ENCODE assay signal across 8 cellular contexts in the genomic region with DNA sequence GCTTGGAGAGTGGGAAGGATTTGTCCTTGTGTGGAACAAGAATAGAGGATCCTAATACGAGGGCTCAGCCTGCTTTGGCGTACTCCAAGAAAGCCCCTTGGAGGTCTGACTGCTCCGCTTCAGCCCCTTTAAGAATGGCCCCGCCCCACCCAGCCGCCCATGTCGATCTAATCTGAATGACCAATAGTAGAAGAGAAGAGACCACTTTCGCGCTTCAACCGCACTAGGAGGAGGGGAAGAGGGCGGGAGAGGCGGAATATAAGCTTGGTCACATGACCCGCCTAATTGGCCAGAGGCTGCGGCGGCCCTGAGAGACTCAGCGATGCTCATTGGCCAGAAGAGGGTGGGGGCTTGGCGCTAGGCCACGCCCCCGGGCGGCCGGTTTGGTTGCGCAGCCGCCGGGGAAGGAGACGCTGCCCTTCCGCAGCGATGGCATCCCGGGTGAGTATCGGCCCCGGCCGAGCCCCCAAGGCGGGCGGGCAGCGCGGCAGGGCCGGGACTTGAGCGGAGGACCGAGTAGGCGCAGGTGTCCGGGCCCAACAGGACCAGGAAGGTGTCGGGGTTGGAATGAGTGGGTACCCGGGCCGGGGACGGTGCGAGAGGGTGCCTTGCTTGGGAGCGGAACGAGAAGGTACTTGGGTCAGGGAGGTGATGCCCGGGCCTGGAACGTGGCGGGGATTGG. TPM values are rescaled to one million over a fixed set of nuclear protein-coding genes. Genes with fewer than 3 reads are reported as not detected.
DNase-seq lines count a peak whose midpoint lies in the region; ATAC-seq and TF ChIP-seq lines count a peak whose summit lies in the region.

TSS of gene MIGA2 (plus strand) at position 386 of the 682 bp plus-strand sequence. CDS start 3,969 bp downstream, outside the sequence.

- H3K9me3 ChIP-seq in PC-3 (ENCODE audit: low read length): no peaks in the 10 kb centered on the region
- H3K9me3 ChIP-seq in mucosa of rectum (ENCODE audit: control insufficient read depth in 2 of 2, low read length in 2 of 2): no peaks in the 10 kb centered on the region

- H3K27ac ChIP-seq in PC-3 (ENCODE audit: low read length) (no peak within 1 kb of the TSS), mucosa of rectum (ENCODE audit: low read depth in 2 of 2, low read length in 2 of 2) (peak within 1 kb of the TSS; percentile 75 to 87)

- no peaks in the 10 kb centered on the region for H3K9me2 ChIP-seq in PC-3 (replicated peaks; ENCODE audit: low read length)

- BruUV-seq in PC-3 (replicated peaks; lab: Mats Ljungman, UMichigan): no TSS peak

- H2AFZ ChIP-seq in PC-3 (ENCODE audit: low read length): peak within 1 kb of the TSS; percentile 99

- H4K20me1 ChIP-seq in PC-3 (ENCODE audit: low read length): no peaks in the 10 kb centered on the region

- H3K9ac ChIP-seq in PC-3 (ENCODE audit: low read length): peak within 1 kb of the TSS; percentile 60
- H3K9ac ChIP-seq in mucosa of rectum (ENCODE audit: low read depth in 1 of 2, low read length in 2 of 2): peak within 1 kb of the TSS; percentile 91 to 98

- no peaks in the 10 kb centered on the region for H3K27me3 ChIP-seq in PC-3 (ENCODE audit: low read length)
- H3K27me3 ChIP-seq in mucosa of rectum (ENCODE audit: control insufficient read depth in 2 of 2, insufficient read depth in 2 of 2, low read length in 2 of 2): no peaks in the 10 kb centered on the region

- CTCF ChIA-PET in PC-3 (lab: Charles Lee): no interaction called here

- H3K4me1 ChIP-seq in PC-3 (ENCODE audit: insufficient read depth, low read length): peaks cover 8% of the 10 kb centered on the region; the same call in 1 of the 2 replicates
- H3K4me1 ChIP-seq in mucosa of rectum (ENCODE audit: control insufficient read depth in 2 of 2, insufficient read depth in 2 of 2, low read length in 2 of 2): peaks cover 16 to 25% of the 10 kb centered on the region in 2 donors

- POLR2A ChIA-PET in PC-3 (lab: Charles Lee; ENCODE audit: unreplicated experiment): interaction anchor here (0.5 to 0.6 kb wide), 2 partner anchors 44 to 799 kb away, joined by 5 to 6 read pairs; partner anchors contain the start of gene DOLPP1

- intact Hi-C loops in PC-3 (cut with micrococcal nuclease): no loop called here

- no peaks in the 10 kb centered on the region for H3K36me3 ChIP-seq in PC-3 (ENCODE audit: low read depth, low read length)
- H3K36me3 ChIP-seq in mucosa of rectum (ENCODE audit: control insufficient read depth in 2 of 2, insufficient read depth in 2 of 2, low read length in 2 of 2): peaks cover 1 to 4% of the 10 kb centered on the region in 2 donors

- peak within 1 kb of the TSS; percentile 78 for H3K4me3 ChIP-seq in PC-3 (ENCODE audit: low read length)
- H3K4me3 ChIP-seq in epithelial cell of proximal tubule (ENCODE audit: low read depth, low read length): peak within 1 kb of the TSS; percentile 87
- peak within 1 kb of the TSS; percentile 91 to 92 for H3K4me3 ChIP-seq in mucosa of rectum (ENCODE audit: low read length in 2 of 2)

- ATAC-seq in GM21576 (IDR thresholded peaks at IDR 0.05; ENCODE audit: unreplicated experiment) (peak; percentile 95), PC-3 (peak; percentile 95)

- H3K79me2 ChIP-seq in PC-3 (ENCODE audit: low read length): peaks cover 21% of the 10 kb centered on the region

- no peak for TF ChIP-seq RAD21 in Ishikawa (IDR thresholded peaks at IDR 0.05; ENCODE audit: low read depth)

- H3K4me2 ChIP-seq in PC-3 (ENCODE audit: low read length): peak within 1 kb of the TSS; percentile 94

- TF ChIP-seq CTCF in PC-3 (conservative IDR thresholded peaks at IDR 0.05; ENCODE audit: low read depth, low read length) (no peak), epithelial cell of proximal tubule (conservative IDR thresholded peaks at IDR 0.05; ENCODE audit: low read depth, low read length) (no peak)

- H3F3A ChIP-seq in PC-3 (ENCODE audit: low read length, unreplicated experiment): no peaks in the 10 kb centered on the region

- DNase-seq in DMS114 treated with DMSO at 0.1 percent for 48 hours (lab: John Stamatoyannopoulos, UW; ENCODE audit: unreplicated experiment): peak; percentile 97
- peak; percentile 96 for DNase-seq in PC-3
- peak; percentile 87 for DNase-seq in activated T-cell treated with anti-CD3 and anti-CD28 coated beads, Interleukin-2, amount 50 U/mL, for 1 hour
- DNase-seq in epithelial cell of proximal tubule (ENCODE audit: low read depth): peak; percentile 89
- peak; percentile 95 for DNase-seq in stimulated activated CD8-positive, alpha-beta memory T cell treated with anti-CD3 and anti-CD28 coated beads, Interleukin-4, amount 100 ng/mL, for 48 hours

- no peak for TF ChIP-seq EP300 in Ishikawa (IDR thresholded peaks at IDR 0.05; ENCODE audit: borderline replicate concordance)

TF ChIP-seq in Ishikawa, 13 proteins besides CTCF, POLR2A, EP300 and RAD21:
- TF ChIP-seq CREB1 (IDR thresholded peaks at IDR 0.05; ENCODE audit: low read depth) (0 out of 2 replicates have a peak, but pooled peaks have one; percentile 27), TEAD4 (IDR thresholded peaks at IDR 0.05) (no peak), TAF1 (IDR thresholded peaks at IDR 0.05; ENCODE audit: low read depth) (peak; percentile 96), FOXM1 (IDR thresholded peaks at IDR 0.05; ENCODE audit: borderline replicate concordance, low read depth) (no peak), NFIC (IDR thresholded peaks at IDR 0.05) (peak; percentile 28; the same call in 1 of the 2 replicates), TCF12 (IDR thresholded peaks at IDR 0.05; ENCODE audit: low read depth) (no peak; the same call in 1 of the 2 replicates), MAX (IDR thresholded peaks at IDR 0.05) (peak; percentile 52), YY1 (IDR thresholded peaks at IDR 0.05; ENCODE audit: low read depth) (peak; percentile 82)
- TF ChIP-seq, protein P1, sequence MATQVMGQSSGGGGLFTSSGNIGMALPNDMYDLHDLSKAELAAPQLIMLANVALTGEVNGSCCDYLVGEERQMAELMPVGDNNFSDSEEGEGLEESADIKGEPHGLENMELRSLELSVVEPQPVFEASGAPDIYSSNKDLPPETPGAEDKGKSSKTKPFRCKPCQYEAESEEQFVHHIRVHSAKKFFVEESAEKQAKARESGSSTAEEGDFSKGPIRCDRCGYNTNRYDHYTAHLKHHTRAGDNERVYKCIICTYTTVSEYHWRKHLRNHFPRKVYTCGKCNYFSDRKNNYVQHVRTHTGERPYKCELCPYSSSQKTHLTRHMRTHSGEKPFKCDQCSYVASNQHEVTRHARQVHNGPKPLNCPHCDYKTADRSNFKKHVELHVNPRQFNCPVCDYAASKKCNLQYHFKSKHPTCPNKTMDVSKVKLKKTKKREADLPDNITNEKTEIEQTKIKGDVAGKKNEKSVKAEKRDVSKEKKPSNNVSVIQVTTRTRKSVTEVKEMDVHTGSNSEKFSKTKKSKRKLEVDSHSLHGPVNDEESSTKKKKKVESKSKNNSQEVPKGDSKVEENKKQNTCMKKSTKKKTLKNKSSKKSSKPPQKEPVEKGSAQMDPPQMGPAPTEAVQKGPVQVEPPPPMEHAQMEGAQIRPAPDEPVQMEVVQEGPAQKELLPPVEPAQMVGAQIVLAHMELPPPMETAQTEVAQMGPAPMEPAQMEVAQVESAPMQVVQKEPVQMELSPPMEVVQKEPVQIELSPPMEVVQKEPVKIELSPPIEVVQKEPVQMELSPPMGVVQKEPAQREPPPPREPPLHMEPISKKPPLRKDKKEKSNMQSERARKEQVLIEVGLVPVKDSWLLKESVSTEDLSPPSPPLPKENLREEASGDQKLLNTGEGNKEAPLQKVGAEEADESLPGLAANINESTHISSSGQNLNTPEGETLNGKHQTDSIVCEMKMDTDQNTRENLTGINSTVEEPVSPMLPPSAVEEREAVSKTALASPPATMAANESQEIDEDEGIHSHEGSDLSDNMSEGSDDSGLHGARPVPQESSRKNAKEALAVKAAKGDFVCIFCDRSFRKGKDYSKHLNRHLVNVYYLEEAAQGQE (IDR thresholded peaks at IDR 0.05; ENCODE audit: low read depth): no peak
- TF ChIP-seq, protein P2, sequence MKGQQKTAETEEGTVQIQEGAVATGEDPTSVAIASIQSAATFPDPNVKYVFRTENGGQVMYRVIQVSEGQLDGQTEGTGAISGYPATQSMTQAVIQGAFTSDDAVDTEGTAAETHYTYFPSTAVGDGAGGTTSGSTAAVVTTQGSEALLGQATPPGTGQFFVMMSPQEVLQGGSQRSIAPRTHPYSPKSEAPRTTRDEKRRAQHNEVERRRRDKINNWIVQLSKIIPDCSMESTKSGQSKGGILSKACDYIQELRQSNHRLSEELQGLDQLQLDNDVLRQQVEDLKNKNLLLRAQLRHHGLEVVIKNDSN (IDR thresholded peaks at IDR 0.05): peak; percentile 96

RNA-seq across cellular contexts. Expression of gene MIGA2, which starts in this region (rescaled TPM):
- total RNA-seq in PC-3 (2014; rRNA removed) (29.6 TPM in 2 replicates), epithelial cell of proximal tubule (18.0 and 25.4 TPM in 2 replicates)
